Comparison of ENCODE assay signal across 9 cellular contexts in genomic region chr13:46179576-46180368, GRCh38. TPM values are rescaled to one million over a fixed set of nuclear protein-coding genes. Genes with fewer than 3 reads are reported as not detected.
DNase-seq lines count a peak whose midpoint lies in the region; ATAC-seq, FAIRE-seq and TF ChIP-seq lines count a peak whose summit lies in the region.
"Had no signal": no experiment of that assay in that cellular context is flagged by ENCODE, and none has a peak within 500 bp of the region (broad histone marks: within the 10 kb centered on the region; RNA-seq: fewer than 3 reads in every experiment).

No MANE protein-coding gene starts in this region.

- TF ChIP-seq EP300 in K562 (IDR thresholded peaks at IDR 0.05; ENCODE audit: low read length), result no peak

- no peaks in the 10 kb centered on the region for H3K9me1 ChIP-seq in K562 (ENCODE audit: control insufficient read depth, insufficient read depth, low read length)

- H3K36me3 ChIP-seq in CD8-positive, alpha-beta memory T cell (ENCODE audit: insufficient read depth, low read length), result no peaks in the 10 kb centered on the region
- H3K36me3 ChIP-seq in K562 (ENCODE audit: control insufficient read depth, insufficient read depth, low read length), result peaks cover 35% of the 10 kb centered on the region; the same call in 1 of the 3 replicates
- H3K36me3 ChIP-seq in spleen, result peaks cover 0 to 6% (median 0%) of the 10 kb centered on the region in 6 donors
- no peaks in the 10 kb centered on the region for H3K36me3 ChIP-seq in BE2C
- H3K36me3 ChIP-seq: pancreas had no signal

- intact Hi-C loops in K562 (cut with micrococcal nuclease), result loop anchor here (5.0 kb wide), 1 partner anchor 108 kb away; no protein-coding TSS in a partner anchor
- intact Hi-C loops in spleen (cut with DNase I; ENCODE audit: low total_unique reads), result loop anchor here (10.0 kb wide), 1 partner anchor 105 kb away; no protein-coding TSS in a partner anchor

- CTCF ChIA-PET in CD8-positive, alpha-beta memory T cell (lab: Charles Lee), result interaction anchor here (1.1 to 8.5 kb wide), 3 partner anchors 10 to 116 kb away, joined by 4 to 105 read pairs (median 15); no protein-coding TSS in a partner anchor
- CTCF ChIA-PET in K562 (lab: Yijun Ruan, JAX; ENCODE audit: low intra/inter-chr PET ratio), result no interaction called here

- no peak for TF ChIP-seq RAD21 in K562 (CRISPR knock-in tag; conservative IDR thresholded peaks at IDR 0.05 in 1 of 2, IDR thresholded peaks at IDR 0.05 in 1 of 2)

- peak overlapping the region; percentile 82 for H3K27ac ChIP-seq in CD8-positive, alpha-beta memory T cell (ENCODE audit: low read depth, low read length)
- H3K27ac ChIP-seq in K562 (ENCODE audit: extremely low read depth, low read depth, low read length), result peak overlapping the region; percentile 98
- peak overlapping the region; percentile 31 to 94 (median 90) for H3K27ac ChIP-seq in spleen

- peak overlapping the region; percentile 97 to 100 (median 98) for H3K4me3 Mint-ChIP-seq in CD8-positive, alpha-beta memory T cell
- peak overlapping the region; percentile 94 for H3K4me3 Mint-ChIP-seq in T-helper 17 cell

- TF ChIP-seq POLR2A in K562 (conservative IDR thresholded peaks at IDR 0.05), result no peak; the same call in 1 of the 2 replicates
- TF ChIP-seq POLR2A in spleen (IDR thresholded peaks at IDR 0.05), result no peak

- 4% methylated on average over 6 of the region's 6 CpGs for WGBS in K562 (ENCODE audit: insufficient coverage, low coverage, missing lambda C conversion rate)
- 12 to 23% (median 13%) methylated on average over 6 of the region's 6 CpGs for WGBS in spleen, 5 donors

- FAIRE-seq in K562 (lab: Jason Lieb, UNC), result no peak
- FAIRE-seq: pancreas had no signal

- peak; percentile 62 to 86 (median 73) for DNase-seq in CD8-positive, alpha-beta memory T cell
- DNase-seq in T-helper 17 cell, result peak; percentile 42 to 71 (median 54)
- peak; percentile 36 to 50 (median 43) for DNase-seq in K562 (ENCODE audit: extremely low read depth in 1 of 4, low spot score in 3 of 4)
- DNase-seq in spleen, result peak; percentile 92
- DNase-seq in BE2C, result no peak
- DNase-seq in NCI-H345 (lab: John Stamatoyannopoulos, UW), result no peak

- POLR2A ChIA-PET in CD8-positive, alpha-beta memory T cell (lab: Charles Lee), result interaction anchor here (0.6 to 2.9 kb wide), 6 partner anchors 9 to 20 kb away, joined by 4 to 9 read pairs (median 6); no protein-coding TSS in a partner anchor
- POLR2A ChIA-PET in K562 (lab: Yijun Ruan, JAX), result interaction anchor here (0.6 to 1.3 kb wide), 7 partner anchors 8 to 401 kb away, joined by 3 to 8 read pairs (median 4); no protein-coding TSS in a partner anchor

- peak overlapping the region; percentile 95 for H3K4me2 ChIP-seq in K562 (ENCODE audit: insufficient read depth, low read length)

- H3K4me1 ChIP-seq in CD8-positive, alpha-beta memory T cell (ENCODE audit: insufficient read depth, low read length), result peaks cover 55% of the 10 kb centered on the region
- H3K4me1 ChIP-seq in K562 (replicated peaks in 1 of 2; ENCODE audit: control insufficient read depth in 2 of 2, insufficient read depth in 2 of 2, low read length in 2 of 2), result peaks cover 9 to 39% of the 10 kb centered on the region in 2 experiments; a peak in 4 of 5 replicates
- H3K4me1 ChIP-seq in spleen, result peaks cover 20 to 74% (median 59%) of the 10 kb centered on the region in 6 donors
- H3K4me1 ChIP-seq in BE2C, result no peaks in the 10 kb centered on the region
- H3K4me1 ChIP-seq: pancreas had no signal

- peak overlapping the region; percentile 81 for H3K4me3 ChIP-seq in CD8-positive, alpha-beta memory T cell (ENCODE audit: low read length)
- H3K4me3 ChIP-seq in K562 (peak overlapping the region; percentile 70), spleen (peak overlapping the region; percentile 24 to 76 (median 52)), BE2C (ENCODE audit: low read depth, low read length) (no peak overlapping the region)

- H3K27me3 ChIP-seq in CD8-positive, alpha-beta memory T cell (ENCODE audit: insufficient read depth, low read length, poor library complexity, severe bottlenecking), result no peaks in the 10 kb centered on the region
- H3K27me3 ChIP-seq in K562 (ENCODE audit: control insufficient read depth in 2 of 2, insufficient read depth in 2 of 2, low read length in 2 of 2) (no peaks in the 10 kb centered on the region), spleen (replicated peaks in 1 of 7) (no peaks in the 10 kb centered on the region), BE2C (no peaks in the 10 kb centered on the region; the same call in 1 of the 2 replicates)
- H3K27me3 ChIP-seq: pancreas had no signal

- peaks cover 5 to 55% (median 8%) of the 10 kb centered on the region in 3 donors for H3K36me3 Mint-ChIP-seq in CD8-positive, alpha-beta memory T cell
- H3K36me3 Mint-ChIP-seq in T-helper 17 cell (ENCODE audit: low read depth), result peaks cover 4% of the 10 kb centered on the region

- H4K20me1 ChIP-seq in K562 (replicated peaks; ENCODE audit: control insufficient read depth, insufficient read depth, low read length), result no peaks in the 10 kb centered on the region; the same call in 1 of the 2 replicates

- H3K9me3 ChIP-seq in CD8-positive, alpha-beta memory T cell (ENCODE audit: low read length), result no peaks in the 10 kb centered on the region
- H3K9me3 ChIP-seq in T-helper 17 cell (ENCODE audit: control insufficient read depth, low read length, poor library complexity, severe bottlenecking) (no peaks in the 10 kb centered on the region), K562 (replicated peaks; ENCODE audit: control insufficient read depth, insufficient read depth, low read depth, low read length) (no peaks in the 10 kb centered on the region), spleen (no peaks in the 10 kb centered on the region), BE2C (no peaks in the 10 kb centered on the region)
- H3K9me3 ChIP-seq: pancreas had no signal

- peaks cover 72% of the 10 kb centered on the region for H3K79me2 ChIP-seq in K562 (ENCODE audit: control insufficient read depth, insufficient read depth, low read length)

- peak; percentile 22 for ATAC-seq in T-helper 17 cell
- peak; percentile 53 for ATAC-seq in K562
- ATAC-seq in esophagus mucosa, result no peak
- no peak for ATAC-seq in HG02678 (IDR thresholded peaks at IDR 0.05; ENCODE audit: unreplicated experiment)

- peak overlapping the region; percentile 85 to 89; a peak in 3 of 4 replicates for H3K9ac ChIP-seq in K562 (ENCODE audit: insufficient read depth in 1 of 2, low read depth in 2 of 2, low read length in 2 of 2)

- peaks cover 0 to 7% of the 10 kb centered on the region in 2 donors for H3K27me3 Mint-ChIP-seq in CD8-positive, alpha-beta memory T cell
- H3K27me3 Mint-ChIP-seq in T-helper 17 cell, result no peaks in the 10 kb centered on the region

- BruUV-seq in K562 (replicated peaks; lab: Mats Ljungman, UMichigan), result no TSS peak

- peaks cover 68 to 79% (median 71%) of the 10 kb centered on the region in 3 donors for H3K4me1 Mint-ChIP-seq in CD8-positive, alpha-beta memory T cell
- H3K4me1 Mint-ChIP-seq in T-helper 17 cell, result peaks cover 70% of the 10 kb centered on the region

- in situ Hi-C loops in K562 (cut with MboI), result no loop called here

- TF ChIP-seq CTCF in K562 (IDR thresholded peaks at IDR 0.05 in 2 of 3, conservative IDR thresholded peaks at IDR 0.05 in 1 of 3; ENCODE audit: insufficient read depth in 2 of 3, low read depth in 1 of 3, low read length in 3 of 3) (no peak), spleen (IDR thresholded peaks at IDR 0.05 in 8 of 11, conservative IDR thresholded peaks at IDR 0.05 in 3 of 11) (no peak), BE2C (IDR thresholded peaks at IDR 0.05; ENCODE audit: low read depth, low read length) (no peak)

- H2AFZ ChIP-seq in K562 (ENCODE audit: low read depth, low read length), result no peak overlapping the region

- peak overlapping the region; percentile 73 to 99 (median 92) for H3K27ac Mint-ChIP-seq in CD8-positive, alpha-beta memory T cell
- peak overlapping the region; percentile 99 for H3K27ac Mint-ChIP-seq in T-helper 17 cell

- H3K9me3 Mint-ChIP-seq in CD8-positive, alpha-beta memory T cell, result no peaks in the 10 kb centered on the region

RNA-seq across cellular contexts. Expression of gene LCP1, which starts 2.2 kb away (rescaled TPM):
- 100 to 1,000 TPM; 838 to 869 TPM for total RNA-seq in CD8-positive, alpha-beta memory T cell
- polyA plus RNA-seq in CD8-positive, alpha-beta memory T cell, result 1,545 TPM
- total RNA-seq in T-helper 17 cell (100 to 1,000 TPM; 485 to 528 TPM), K562 (2014; rRNA removed) (120 and 126 TPM in 2 replicates), K562 (2014; rRNA removed; fragmentation: Illumina TruSeq; extraction: Trizol) (179 and 208 TPM in 2 replicates), K562 (2015; rRNA removed; fragmentation: Illumina TruSeq; extraction: Trizol) (212 and 222 TPM in 2 replicates), K562 (2021) (157 and 163 TPM in 2 replicates), spleen (100 to 1,000 TPM; 488 to 968 (median 620) TPM), esophagus mucosa (5.3 TPM)
- total RNA-seq in K562 (2011; cell fraction: chromatin; rRNA removed; ENCODE audit: low replicate concordance), result 33.3 and 88.1 TPM in 2 replicates
- 20.0 and 28.2 TPM in 2 replicates for total RNA-seq in K562 (2011; cell fraction: nucleolus; rRNA removed)
- total RNA-seq in K562 (2011; cell fraction: nucleoplasm; rRNA removed), result 41.3 and 46.6 TPM in 2 replicates
- polyA plus RNA-seq in K562 (2011; rRNA removed) (148 and 250 TPM in 2 replicates), K562 (2014; fragmentation: Illumina TruSeq; extraction: Trizol) (213 and 230 TPM in 2 replicates), K562 (2014; fragmentation: Nextera tagmentation; extraction: Ambion mirVana) (100 to 1,000 TPM in 1 of 2 experiments, 10 to 100 TPM in 1; 83.0 to 255 TPM), K562 (2014; rRNA removed) (124 and 135 TPM in 2 replicates), spleen (100 to 1,000 TPM; 155 to 226 (median 206) TPM)
- 50.2 and 172 TPM in 2 replicates for polyA plus RNA-seq in K562 (2011; cell fraction: cytosol; rRNA removed)
- 26.8 and 103 TPM in 2 replicates for polyA plus RNA-seq in K562 (2011; cell fraction: nucleus; rRNA removed)
- 184 and 318 TPM in 2 replicates for polyA plus RNA-seq in K562 (2012)
- 173 and 458 TPM in 2 replicates for polyA minus RNA-seq in K562 (2011; rRNA and poly(A)+ RNA removed)
- polyA minus RNA-seq in K562 (2011; cell fraction: cytosol; rRNA and poly(A)+ RNA removed), result 64.8 and 140 TPM in 2 replicates
- polyA minus RNA-seq in K562 (2011; cell fraction: nucleus; rRNA and poly(A)+ RNA removed), result 16.2 and 85.0 TPM in 2 replicates
- 12.7 TPM for polyA plus RNA-seq in BE2C (2012; ENCODE audit: insufficient read depth, insufficient read length, low read depth)

RNA-seq across cellular contexts. Expression of gene LRRC63, which starts 32.0 kb away (rescaled TPM):
- total RNA-seq in CD8-positive, alpha-beta memory T cell, result under 1 TPM; 0.55 TPM
- not detected for polyA plus RNA-seq in CD8-positive, alpha-beta memory T cell
- total RNA-seq in T-helper 17 cell (under 1 TPM; 0.39 to 0.60 TPM), K562 (2014; rRNA removed) (0.08 TPM in 1 of 2 replicates, not detected in the other), K562 (2014; rRNA removed; fragmentation: Illumina TruSeq; extraction: Trizol) (0.22 and 0.29 TPM in 2 replicates), K562 (2015; rRNA removed; fragmentation: Illumina TruSeq; extraction: Trizol) (0.11 and 0.22 TPM in 2 replicates), K562 (2021) (0.16 and 0.18 TPM in 2 replicates), spleen (1 to 10 TPM in 1 of 7 donors, under 1 TPM in 6; 0.32 to 1.3 (median 0.69) TPM), esophagus mucosa (not detected)
- 0.28 TPM in 1 of 2 replicates, not detected in the other for total RNA-seq in K562 (2011; cell fraction: chromatin; rRNA removed; ENCODE audit: low replicate concordance)
- not detected in 2 replicates for total RNA-seq in K562 (2011; cell fraction: nucleolus; rRNA removed)
- total RNA-seq in K562 (2011; cell fraction: nucleoplasm; rRNA removed), result not detected in 2 replicates
- polyA plus RNA-seq in K562 (2011; rRNA removed) (0.05 and 0.07 TPM in 2 replicates), K562 (2014; fragmentation: Illumina TruSeq; extraction: Trizol) (0.18 and 0.25 TPM in 2 replicates), K562 (2014; fragmentation: Nextera tagmentation; extraction: Ambion mirVana) (under 1 TPM; 0.21 to 0.25 TPM), K562 (2014; rRNA removed) (0.19 and 0.41 TPM in 2 replicates), spleen (under 1 TPM; 0.04 to 0.11 (median 0.10) TPM)
- polyA plus RNA-seq in K562 (2011; cell fraction: cytosol; rRNA removed), result not detected in 2 replicates
- 0.14 and 0.17 TPM in 2 replicates for polyA plus RNA-seq in K562 (2011; cell fraction: nucleus; rRNA removed)
- polyA plus RNA-seq in K562 (2012), result 0.21 and 0.44 TPM in 2 replicates
- 0.09 TPM in 1 of 2 replicates, not detected in the other for polyA minus RNA-seq in K562 (2011; rRNA and poly(A)+ RNA removed)
- polyA minus RNA-seq in K562 (2011; cell fraction: cytosol; rRNA and poly(A)+ RNA removed), result not detected in 2 replicates
- polyA minus RNA-seq in K562 (2011; cell fraction: nucleus; rRNA and poly(A)+ RNA removed), result 0.13 and 0.22 TPM in 2 replicates
- 0.65 TPM for polyA plus RNA-seq in BE2C (2012; ENCODE audit: insufficient read depth, insufficient read length, low read depth)
- polyA plus RNA-seq: pancreas had no signal

Comparison
In these comparisons a context has a peak if more than half of its experiments do, and no peak if none do; other contexts are left out.
1. DNase-seq: peak in CD8-positive, alpha-beta memory T cell (5 of 5), T-helper 17 cell (3 of 3), K562 (4 of 4) and spleen (single experiment); none in BE2C (single experiment) and NCI-H345 (single experiment).
2. ATAC-seq: peak in T-helper 17 cell (single experiment) and K562 (single experiment); none in esophagus mucosa (single experiment) and HG02678 (single experiment).
3. Peak in every context shown above with its lines, with median percentiles within 50 percentile points of each other: H3K27ac ChIP-seq.